35 cellular contexts compared by ENCODE assay signal in genomic region chr9:77325058-77325457, GRCh38.
"Had no signal": no experiment of that assay in that cellular context is flagged by ENCODE, and none has a peak within 500 bp of the region (broad histone marks: within the 10 kb centered on the region; RNA-seq: fewer than 3 reads in every experiment).

No MANE protein-coding gene starts in this region.

- H3K4me3 ChIP-seq: MG63 had no signal

- H3K9me3 ChIP-seq: MG63 had no signal

- DNase-seq: Karpas-422, Kasumi-1, MG63, MM.1S, MV-4-11, NCI-H1048, NCI-H1092, NCI-H1092 treated with DMSO at 0.1 percent for 48 hours, NCI-H1105, NCI-H1105 treated with DMSO at 0.1 percent for 48 hours, NCI-H1417, NCI-H1417 treated with DMSO at 0.1 percent for 48 hours, NCI-H1436, NCI-H1436 treated with DMSO at 0.1 percent for 48 hours, NCI-H146, NCI-H1694, NCI-H1694 treated with DMSO at 0.1 percent for 48 hours, NCI-H187, NCI-H187 treated with DMSO at 0.1 percent for 48 hours, NCI-H1930, NCI-H2029, NCI-H2029 treated with DMSO at 0.1 percent for 48 hours, NCI-H2081, NCI-H2081 treated with DMSO at 0.1 percent for 48 hours, NCI-H2107, NCI-H2171, NCI-H2171 treated with DMSO at 0.1 percent for 48 hours, NCI-H2227 treated with DMSO at 0.1 percent for 48 hours, NCI-H226, NCI-H345, NCI-H446, NCI-H446 treated with DMSO at 0.1 percent for 48 hours, NCI-H510A, NCI-H510A treated with DMSO at 0.1 percent for 48 hours, NCI-H524 had no signal

- H3K27me3 ChIP-seq: MG63 had no signal

- H3K36me3 ChIP-seq: MG63 had no signal
